29 cellular contexts compared by ENCODE assay signal in genomic region chr11:134433806-134434205, GRCh38. TPM values are rescaled to one million over a fixed set of nuclear protein-coding genes. Genes with fewer than 3 reads are reported as not detected.
"Had no signal": no experiment of that assay in that cellular context is flagged by ENCODE, and none has a peak within 500 bp of the region (broad histone marks: within the 10 kb centered on the region; RNA-seq: fewer than 3 reads in every experiment).

No MANE protein-coding gene starts in this region.

- DNase-seq: activated effector memory CD4-positive, alpha-beta T cell treated with anti-CD3 and anti-CD28 coated beads, Interleukin-2, amount 50 U/mL, for 16 hours; activated effector memory CD4-positive, alpha-beta T cell treated with Interleukin-2 at 50 U/mL for 16 hours; activated gamma-delta T cell; activated gamma-delta T cell treated with Interleukin-2 at 50 U/mL for 16 hours; activated naive CD4-positive, alpha-beta T cell; activated naive CD4-positive, alpha-beta T cell treated with anti-CD3 and anti-CD28 coated beads for 36 hours; activated naive CD4-positive, alpha-beta T cell treated with anti-CD3 and anti-CD28 coated beads, Interleukin-2, amount 10 ng/mL, durations not matched to agents 7 days and 5 days; activated naive CD4-positive, alpha-beta T cell treated with anti-CD3 and anti-CD28 coated beads, Interleukin-2, amount 50 U/mL, for 16 hours; activated naive CD4-positive, alpha-beta T cell treated with Interleukin-2 at 50 U/mL for 16 hours; activated naive CD8-positive, alpha-beta T cell treated with anti-CD3 and anti-CD28 coated beads for 36 hours; activated naive CD8-positive, alpha-beta T cell treated with anti-CD3 and anti-CD28 coated beads, Interleukin-2, amount 10 ng/mL, durations not matched to agents 7 days and 5 days; activated naive CD8-positive, alpha-beta T cell treated with anti-CD3 and anti-CD28 coated beads, Interleukin-2, amount 50 U/mL, for 24 hours; activated T-cell treated with anti-CD3 and anti-CD28 coated beads, Interleukin-2, amount 50 U/mL, for 1 hour; activated T-cell treated with anti-CD3 and anti-CD28 coated beads, Interleukin-2, amount 50 U/mL, for 24 hours; activated T-cell treated with anti-CD3 and anti-CD28 coated beads, Interleukin-2, amount 50 U/mL, for 4 hours; activated T-cell treated with anti-CD3 and anti-CD28 coated beads, Interleukin-2, amount 50 U/mL, for 48 hours; activated T-cell treated with anti-CD3 and anti-CD28 coated beads, Interleukin-2, amount 50 U/mL, for 72 hours; adrenal gland; amniotic stem cell; amygdala; aorta; body of pancreas; brain microvascular endothelial cell; caudate nucleus; central memory CD4-positive, alpha-beta T cell; cerebellar nuclear complex had no signal

- H3K4me1 ChIP-seq: adrenal gland, ascending aorta, body of pancreas, breast epithelium had no signal

- H3K27me3 ChIP-seq: adrenal gland, ascending aorta, body of pancreas, brain microvascular endothelial cell, cardiac muscle cell had no signal

- H3K4me3 ChIP-seq: adrenal gland, ascending aorta, body of pancreas, breast epithelium, cardiac muscle cell had no signal

- H3K36me3 ChIP-seq: adrenal gland, ascending aorta, brain microvascular endothelial cell, breast epithelium, cardiac muscle cell had no signal

- H3K27ac ChIP-seq: adrenal gland, ascending aorta, body of pancreas, brain microvascular endothelial cell, breast epithelium, cardiac muscle cell had no signal

- H3K9me3 ChIP-seq: adrenal gland, ascending aorta, body of pancreas, breast epithelium had no signal

RNA-seq across cellular contexts. Expression of gene B3GAT1, which starts 21.8 kb away (rescaled TPM):
- polyA plus RNA-seq: aorta, cardiac muscle cell had no signal
